In the genomic region with DNA sequence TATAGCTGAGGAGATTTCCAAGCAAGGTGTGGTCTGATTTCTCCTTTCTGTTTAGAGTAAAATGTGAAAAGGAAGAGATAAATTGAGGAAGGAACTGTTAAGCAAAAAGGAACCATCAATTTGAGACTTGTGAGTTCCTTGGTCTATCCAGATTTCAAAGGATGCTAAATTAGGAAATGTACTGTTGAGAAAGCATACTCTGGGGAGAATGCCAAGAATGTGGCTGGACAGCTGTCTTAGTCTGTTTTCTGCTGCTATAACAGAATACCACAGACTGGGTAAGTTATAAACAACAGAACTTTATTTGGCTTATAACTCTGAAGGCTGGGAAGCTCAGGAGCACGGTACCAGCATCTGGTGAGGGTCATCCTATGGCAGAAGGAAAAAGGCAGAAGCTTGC, we compare ENCODE assay signal across 16 cellular contexts.
"Had no signal": no experiment of that assay in that cellular context is flagged by ENCODE, and none has a peak within 500 bp of the region (broad histone marks: within the 10 kb centered on the region; RNA-seq: fewer than 3 reads in every experiment).

No MANE protein-coding gene starts in this region.

- H2AFZ ChIP-seq: parathyroid adenoma had no signal

- H3K4me3 ChIP-seq: dorsolateral prefrontal cortex, heart left ventricle, lung, tibial nerve, uterus had no signal

- DNase-seq: activated B cell treated with CpG ODN at 0.5 μM for 24 hours; activated CD4-positive, alpha-beta T cell treated with anti-CD3 and anti-CD28 coated beads for 48 hours; activated CD8-positive, alpha-beta T cell treated with anti-CD3 and anti-CD28 coated beads for 36 hours; activated gamma-delta T cell; activated T-cell treated with anti-CD3 and anti-CD28 coated beads, Interleukin-2, amount 50 U/mL, for 72 hours; endodermal cell; heart left ventricle; left colon; naive thymus-derived CD4-positive, alpha-beta T cell; uterus had no signal

- ATAC-seq: activated CD8-positive, alpha-beta T cell treated with anti-CD3 and anti-CD28 coated beads for 36 hours; activated naive CD4-positive, alpha-beta T cell treated with anti-CD3 and anti-CD28 coated beads, Interleukin-2, amount 50 U/mL, for 72 hours; activated T-cell treated with anti-CD3 and anti-CD28 coated beads, Interleukin-2, amount 50 U/mL, for 72 hours; heart left ventricle; left colon; naive thymus-derived CD4-positive, alpha-beta T cell; stimulated activated memory B cell treated with anti-CD40 and anti-IgM and Interleukin-4, amounts not matched to agents 10 μg/mL and 1 μg/mL and 100 μg/mL, for 72 hours had no signal

- H3K27me3 ChIP-seq: dorsolateral prefrontal cortex, heart left ventricle, tibial nerve, uterus had no signal

- H3K9ac ChIP-seq: parathyroid adenoma had no signal

- H3K27ac ChIP-seq: dorsolateral prefrontal cortex, heart left ventricle, parathyroid adenoma, tibial nerve, uterus had no signal

- H3K79me2 ChIP-seq: parathyroid adenoma had no signal

- H3K9me3 ChIP-seq: tibial nerve, uterus had no signal

- H3K4me1 ChIP-seq: heart left ventricle, parathyroid adenoma, tibial nerve, uterus had no signal

- H3K36me3 ChIP-seq: heart left ventricle, tibial nerve, uterus had no signal
